9 cellular contexts compared by ENCODE assay signal in genomic region chr19:19451429-19452240, GRCh38. TPM values are rescaled to one million over a fixed set of nuclear protein-coding genes. Genes with fewer than 3 reads are reported as not detected.
DNase-seq lines count a peak whose midpoint lies in the region; ATAC-seq and TF ChIP-seq lines count a peak whose summit lies in the region.
"Had no signal": no experiment of that assay in that cellular context is flagged by ENCODE, and none has a peak within 500 bp of the region (broad histone marks: within the 10 kb centered on the region; RNA-seq: fewer than 3 reads in every experiment).

No MANE protein-coding gene starts in this region.

- peak overlapping the region; percentile 31 for H3K27ac ChIP-seq in CD8-positive, alpha-beta T cell (ENCODE audit: low read depth, low read length)
- H3K27ac ChIP-seq in GM23338 (ENCODE audit: low read depth) (peak overlapping the region; percentile 72; the same call in 1 of the 2 replicates), mucosa of rectum (ENCODE audit: low read depth in 2 of 2, low read length in 2 of 2) (peak overlapping the region; percentile 82 to 92)
- H3K27ac ChIP-seq: SJSA1 had no signal

- no peaks in the 10 kb centered on the region for H3K9me3 ChIP-seq in CD8-positive, alpha-beta T cell (ENCODE audit: low read length)
- no peaks in the 10 kb centered on the region for H3K9me3 ChIP-seq in mucosa of rectum (ENCODE audit: control insufficient read depth in 2 of 2, low read length in 2 of 2)
- H3K9me3 ChIP-seq: SJSA1 had no signal

- DNase-seq in CD8-positive, alpha-beta T cell = peak in 4 of 7 experiments; percentile 34 to 60 (median 46)
- DNase-seq in GM23338 (ENCODE audit: low spot score) = no peak
- DNase-seq in activated CD8-positive, alpha-beta T cell treated with anti-CD3 and anti-CD28 coated beads for 36 hours = peak; percentile 79
- DNase-seq in NCI-H510A treated with DMSO at 0.1 percent for 48 hours (lab: John Stamatoyannopoulos, UW) = no peak
- DNase-seq in NCI-H748 (lab: John Stamatoyannopoulos, UW; ENCODE audit: unreplicated experiment) = no peak
- no peak for DNase-seq in mesothelial cell of epicardium (ENCODE audit: low spot score in 2 of 2, unreplicated experiment in 2 of 2)
- no peak for DNase-seq in NCI-H345 treated with DMSO at 0.1 percent for 48 hours (lab: John Stamatoyannopoulos, UW; ENCODE audit: unreplicated experiment)

- CTCF ChIA-PET in CD8-positive, alpha-beta T cell (lab: Charles Lee) = interaction anchor here (0.6 to 1.5 kb wide), 4 partner anchors 17 to 311 kb away, joined by 3 to 4 read pairs (median 3); no protein-coding TSS in a partner anchor
- CTCF ChIA-PET in activated CD8-positive, alpha-beta T cell treated with anti-CD3 and anti-CD28 coated beads for 36 hours (lab: Charles Lee) = interaction anchor here (0.7 kb wide), 1 partner anchor 10 kb away, joined by 4 read pairs; no protein-coding TSS in a partner anchor

- POLR2A ChIA-PET in CD8-positive, alpha-beta T cell (lab: Charles Lee) = interaction anchor here (1.0 to 1.7 kb wide), 3 partner anchors 8 to 46 kb away, joined by 3 to 7 read pairs (median 6); partner anchors contain the start of gene GATAD2A
- POLR2A ChIA-PET in activated CD8-positive, alpha-beta T cell treated with anti-CD3 and anti-CD28 coated beads for 36 hours (lab: Charles Lee) = interaction anchor here (1.0 to 2.8 kb wide), 5 partner anchors 9 to 52 kb away, joined by 3 to 22 read pairs (median 4); no protein-coding TSS in a partner anchor

- no peaks in the 10 kb centered on the region for H3K27me3 ChIP-seq in CD8-positive, alpha-beta T cell (ENCODE audit: insufficient read depth, low read length)
- no peaks in the 10 kb centered on the region for H3K27me3 ChIP-seq in GM23338 (ENCODE audit: insufficient read depth)
- no peaks in the 10 kb centered on the region for H3K27me3 ChIP-seq in mucosa of rectum (ENCODE audit: control insufficient read depth in 2 of 2, insufficient read depth in 2 of 2, low read length in 2 of 2)
- H3K27me3 ChIP-seq: SJSA1 had no signal

- H3K9me3 Mint-ChIP-seq in CD8-positive, alpha-beta T cell = no peaks in the 10 kb centered on the region
- no peaks in the 10 kb centered on the region for H3K9me3 Mint-ChIP-seq in GM23338
- no peaks in the 10 kb centered on the region for H3K9me3 Mint-ChIP-seq in activated CD8-positive, alpha-beta T cell treated with anti-CD3 and anti-CD28 coated beads for 36 hours
- no peaks in the 10 kb centered on the region for H3K9me3 Mint-ChIP-seq in mesothelial cell of epicardium

- H3K4me1 Mint-ChIP-seq in CD8-positive, alpha-beta T cell (ENCODE audit: low read depth) = peaks cover 71% of the 10 kb centered on the region
- H3K4me1 Mint-ChIP-seq in GM23338 (peaks cover 42% of the 10 kb centered on the region), mesothelial cell of epicardium (peaks cover 9% of the 10 kb centered on the region)
- H3K4me1 Mint-ChIP-seq in activated CD8-positive, alpha-beta T cell treated with anti-CD3 and anti-CD28 coated beads for 36 hours (ENCODE audit: low read depth) = peaks cover 72% of the 10 kb centered on the region

- no peaks in the 10 kb centered on the region for H3K27me3 Mint-ChIP-seq in CD8-positive, alpha-beta T cell (ENCODE audit: low read depth)
- H3K27me3 Mint-ChIP-seq in GM23338 (ENCODE audit: insufficient read depth, low read depth, poor library complexity) = peaks cover 12% of the 10 kb centered on the region
- H3K27me3 Mint-ChIP-seq in activated CD8-positive, alpha-beta T cell treated with anti-CD3 and anti-CD28 coated beads for 36 hours = no peaks in the 10 kb centered on the region
- H3K27me3 Mint-ChIP-seq in mesothelial cell of epicardium (ENCODE audit: low read depth) = no peaks in the 10 kb centered on the region

- peaks cover 69% of the 10 kb centered on the region for H4K20me1 ChIP-seq in GM23338 (replicated peaks; ENCODE audit: insufficient read depth)

- TF ChIP-seq CTCF in CD8-positive, alpha-beta T cell (IDR thresholded peaks at IDR 0.05) = no peak
- no peak for TF ChIP-seq CTCF in GM23338 (conservative IDR thresholded peaks at IDR 0.05; ENCODE audit: low read depth in 2 of 2)
- TF ChIP-seq CTCF in activated CD8-positive, alpha-beta T cell treated with anti-CD3 and anti-CD28 coated beads for 36 hours (IDR thresholded peaks at IDR 0.05) = no peak
- TF ChIP-seq CTCF in mesothelial cell of epicardium (IDR thresholded peaks at IDR 0.05; ENCODE audit: unreplicated experiment) = no peak

- H3F3A ChIP-seq in GM23338 (replicated peaks; ENCODE audit: low read depth) = 0 out of 2 replicates have a peak, but pooled peaks cover 6% of the 10 kb centered on the region

- no peak overlapping the region for H2AFZ ChIP-seq in GM23338

- H3K36me3 Mint-ChIP-seq in CD8-positive, alpha-beta T cell = peaks cover 8% of the 10 kb centered on the region
- H3K36me3 Mint-ChIP-seq in GM23338 (ENCODE audit: low read depth) (no peaks in the 10 kb centered on the region; the same call in 2 of the 3 replicates), mesothelial cell of epicardium (no peaks in the 10 kb centered on the region)
- peaks cover 8% of the 10 kb centered on the region for H3K36me3 Mint-ChIP-seq in activated CD8-positive, alpha-beta T cell treated with anti-CD3 and anti-CD28 coated beads for 36 hours (ENCODE audit: low read depth)

- no peak overlapping the region for H3K4me3 ChIP-seq in CD8-positive, alpha-beta T cell (ENCODE audit: low read depth, low read length)
- H3K4me3 ChIP-seq in GM23338 (no peak overlapping the region), mucosa of rectum (ENCODE audit: low read length in 2 of 2) (no peak overlapping the region)
- H3K4me3 ChIP-seq: SJSA1 had no signal

- intact Hi-C loops in CD8-positive, alpha-beta T cell (cut with DNase I, micrococcal nuclease) = loop anchor here in 1 of 2 experiments (5.0 kb wide), 1 partner anchor 36 kb away; no protein-coding TSS in a partner anchor
- intact Hi-C loops in activated CD8-positive, alpha-beta T cell treated with anti-CD3 and anti-CD28 coated beads for 36 hours (cut with micrococcal nuclease) = no loop called here

- H3K79me2 ChIP-seq in GM23338 (replicated peaks; ENCODE audit: insufficient read depth) = peaks cover 100% of the 10 kb centered on the region

- peak; percentile 59 for ATAC-seq in CD8-positive, alpha-beta T cell
- ATAC-seq in GM23338 = no peak
- ATAC-seq in activated CD8-positive, alpha-beta T cell treated with anti-CD3 and anti-CD28 coated beads for 36 hours = peak; percentile 81

- peak overlapping the region; percentile 69 for H3K4me3 Mint-ChIP-seq in CD8-positive, alpha-beta T cell
- no peak overlapping the region for H3K4me3 Mint-ChIP-seq in GM23338
- peak overlapping the region; percentile 42 for H3K4me3 Mint-ChIP-seq in activated CD8-positive, alpha-beta T cell treated with anti-CD3 and anti-CD28 coated beads for 36 hours
- H3K4me3 Mint-ChIP-seq in mesothelial cell of epicardium = no peak overlapping the region

- no peak overlapping the region for H3K4me2 ChIP-seq in GM23338

- peaks cover 70% of the 10 kb centered on the region for H3K4me1 ChIP-seq in CD8-positive, alpha-beta T cell (ENCODE audit: insufficient read depth, low read length)
- peaks cover 11% of the 10 kb centered on the region for H3K4me1 ChIP-seq in GM23338 (ENCODE audit: insufficient read depth)
- peaks cover 21 to 25% of the 10 kb centered on the region in 2 donors for H3K4me1 ChIP-seq in mucosa of rectum (ENCODE audit: control insufficient read depth in 2 of 2, insufficient read depth in 2 of 2, low read length in 2 of 2)
- H3K4me1 ChIP-seq: SJSA1 had no signal

- H3K27ac Mint-ChIP-seq in CD8-positive, alpha-beta T cell = peak overlapping the region; percentile 95
- peak overlapping the region; percentile 83 for H3K27ac Mint-ChIP-seq in GM23338
- H3K27ac Mint-ChIP-seq in activated CD8-positive, alpha-beta T cell treated with anti-CD3 and anti-CD28 coated beads for 36 hours = peak overlapping the region; percentile 83
- no peak overlapping the region for H3K27ac Mint-ChIP-seq in mesothelial cell of epicardium

- H3K9ac ChIP-seq in mucosa of rectum (ENCODE audit: low read depth in 1 of 2, low read length in 2 of 2) = no peak overlapping the region

- no peaks in the 10 kb centered on the region for H3K9me2 ChIP-seq in GM23338 (ENCODE audit: insufficient read depth)

- H3K36me3 ChIP-seq in CD8-positive, alpha-beta T cell (ENCODE audit: insufficient read depth, low read length) = no peaks in the 10 kb centered on the region
- no peaks in the 10 kb centered on the region for H3K36me3 ChIP-seq in GM23338 (ENCODE audit: insufficient read depth)
- H3K36me3 ChIP-seq in mucosa of rectum (ENCODE audit: control insufficient read depth in 2 of 2, insufficient read depth in 2 of 2, low read length in 2 of 2) = no peaks in the 10 kb centered on the region

TF ChIP-seq in GM23338, 12 proteins besides CTCF, POLR2A, EP300 and RAD21:
- no peak for TF ChIP-seq ETS1 (IDR thresholded peaks at IDR 0.05)

RNA-seq across cellular contexts. Expression of gene GATAD2A, which starts 46.2 kb away (rescaled TPM):
- total RNA-seq in CD8-positive, alpha-beta T cell = 100 to 1,000 TPM; 135 to 142 TPM
- total RNA-seq in GM23338 (2014; rRNA removed; shearing (Covaris generic)) = 123 and 151 TPM in 2 replicates
- polyA plus RNA-seq in GM23338 (2016; fragmentation: Nextera tagmentation; extraction: Ambion mirVana) = 40.0 and 49.2 TPM in 2 replicates
- total RNA-seq in activated CD8-positive, alpha-beta T cell treated with anti-CD3 and anti-CD28 coated beads for 36 hours = 100 to 1,000 TPM; 132 to 136 TPM
- total RNA-seq in mesothelial cell of epicardium = 112 to 113 TPM (median 113 TPM) in 3 replicates

Comparison
In these comparisons a context has a peak if more than half of its experiments do, and no peak if none do; other contexts are left out.
1. DNase-seq: peak in CD8-positive, alpha-beta T cell (4 of 7) and activated CD8-positive, alpha-beta T cell treated with anti-CD3 and anti-CD28 coated beads for 36 hours (single experiment); none in GM23338 (single experiment), NCI-H510A treated with DMSO at 0.1 percent for 48 hours (single experiment), NCI-H748 (single experiment), mesothelial cell of epicardium (0 of 2) and NCI-H345 treated with DMSO at 0.1 percent for 48 hours (single experiment).
2. H3K27ac ChIP-seq: peak in every context shown above with its lines; median percentile 87 in mucosa of rectum; 72 in GM23338; 31 in CD8-positive, alpha-beta T cell.
3. H3K4me3 Mint-ChIP-seq: peak in CD8-positive, alpha-beta T cell (single experiment) and activated CD8-positive, alpha-beta T cell treated with anti-CD3 and anti-CD28 coated beads for 36 hours (single experiment); none in GM23338 (single experiment) and mesothelial cell of epicardium (single experiment).